In genomic region chr13:110677731-110678545, GRCh38 we compare ENCODE assay signal across 15 cellular contexts. TPM values are rescaled to one million over a fixed set of nuclear protein-coding genes. Genes with fewer than 3 reads are reported as not detected.
A peak's percentile ranks its signal among the peaks of the same experiment; 100 is the strongest.
DNase-seq lines count a peak whose midpoint lies in the region; ATAC-seq and TF ChIP-seq lines count a peak whose summit lies in the region.
"Had no signal": no experiment of that assay in that cellular context is flagged by ENCODE, and none has a peak within 500 bp of the region (broad histone marks: within the 10 kb centered on the region; RNA-seq: fewer than 3 reads in every experiment).

No MANE protein-coding gene starts in this region.

- peaks cover 28% of the 10 kb centered on the region for H3K4me1 Mint-ChIP-seq in activated naive CD8-positive, alpha-beta T cell treated with anti-CD3 and anti-CD28 coated beads, Interleukin-2, amount 50 U/mL, for 24 hours
- H3K4me1 Mint-ChIP-seq in memory B cell: peaks cover 52% of the 10 kb centered on the region
- H3K4me1 Mint-ChIP-seq in stimulated activated naive CD8-positive, alpha-beta T cell treated with anti-CD3 and anti-CD28 coated beads, Interleukin-15, amount 100 ng/mL, for 72 hours: peaks cover 38% of the 10 kb centered on the region

- peaks cover 75% of the 10 kb centered on the region for H3K36me3 Mint-ChIP-seq in activated naive CD8-positive, alpha-beta T cell treated with anti-CD3 and anti-CD28 coated beads, Interleukin-2, amount 50 U/mL, for 24 hours (ENCODE audit: low read depth)
- H3K36me3 Mint-ChIP-seq in memory B cell: peaks cover 26% of the 10 kb centered on the region

- no peak for TF ChIP-seq CTCF in stomach (IDR thresholded peaks at IDR 0.05)

- H3K9me3 ChIP-seq in stomach: no peaks in the 10 kb centered on the region

- intact Hi-C loops in stomach (cut with DNase I; ENCODE audit: low total_unique reads): no loop called here

- TF ChIP-seq POLR2A in stomach (IDR thresholded peaks at IDR 0.05): no peak

- peaks cover 0 to 5% (median 0%) of the 10 kb centered on the region in 4 donors for H3K4me1 ChIP-seq in stomach

- WGBS in stomach, 5 donors: 88 to 93% (median 91%) methylated on average over 27 to 28 of the region's 28 CpGs

- peaks cover 4% of the 10 kb centered on the region for H3K9me3 Mint-ChIP-seq in activated naive CD8-positive, alpha-beta T cell treated with anti-CD3 and anti-CD28 coated beads, Interleukin-2, amount 50 U/mL, for 24 hours
- no peaks in the 10 kb centered on the region for H3K9me3 Mint-ChIP-seq in memory B cell
- peaks cover 0 to 8% of the 10 kb centered on the region in 2 donors for H3K9me3 Mint-ChIP-seq in stimulated activated naive CD8-positive, alpha-beta T cell treated with anti-CD3 and anti-CD28 coated beads, Interleukin-15, amount 100 ng/mL, for 72 hours
- H3K9me3 Mint-ChIP-seq: type B pancreatic cell had no signal

- H3K36me3 ChIP-seq in stomach: peaks cover 33 to 77% (median 71%) of the 10 kb centered on the region in 4 donors

- TF ChIP-seq EP300 in stomach (IDR thresholded peaks at IDR 0.05): no peak

- no peak overlapping the region for H3K4me3 ChIP-seq in stomach
- H3K4me3 ChIP-seq: smooth muscle cell had no signal

- H3K27me3 Mint-ChIP-seq in activated naive CD8-positive, alpha-beta T cell treated with anti-CD3 and anti-CD28 coated beads, Interleukin-2, amount 50 U/mL, for 24 hours: no peaks in the 10 kb centered on the region
- H3K27me3 Mint-ChIP-seq in memory B cell: no peaks in the 10 kb centered on the region
- no peaks in the 10 kb centered on the region for H3K27me3 Mint-ChIP-seq in stimulated activated naive CD8-positive, alpha-beta T cell treated with anti-CD3 and anti-CD28 coated beads, Interleukin-15, amount 100 ng/mL, for 72 hours
- H3K27me3 Mint-ChIP-seq: type B pancreatic cell had no signal

- peak; percentile 41 for ATAC-seq in activated naive CD8-positive, alpha-beta T cell treated with anti-CD3 and anti-CD28 coated beads, Interleukin-2, amount 50 U/mL, for 24 hours
- no peak for ATAC-seq in memory B cell (ENCODE audit: low read depth)
- ATAC-seq in stimulated activated naive CD8-positive, alpha-beta T cell treated with anti-CD3 and anti-CD28 coated beads, Interleukin-15, amount 100 ng/mL, for 72 hours: peak; percentile 54
- ATAC-seq in esophagus mucosa: no peak

- DNase-seq in stimulated activated CD4-positive, alpha-beta T cell treated with anti-CD3 and anti-CD28 coated beads, Interleukin-4, amount 100 ng/mL, for 24 hours: peak; percentile 25
- DNase-seq in stimulated activated CD4-positive, alpha-beta T cell treated with anti-CD3 and anti-CD28 coated beads, Interleukin-4, amount 100 ng/mL, for 1 hour: no peak
- DNase-seq in activated naive CD8-positive, alpha-beta T cell treated with anti-CD3 and anti-CD28 coated beads, Interleukin-2, amount 50 U/mL, for 24 hours: no peak
- peak in 1 of 2 donors; percentile 27 for DNase-seq in memory B cell (ENCODE audit: low spot score in 2 of 2)
- peak in 1 of 2 donors; percentile 26 for DNase-seq in stimulated activated naive CD8-positive, alpha-beta T cell treated with anti-CD3 and anti-CD28 coated beads, Interleukin-15, amount 100 ng/mL, for 72 hours
- no peak for DNase-seq in stomach
- DNase-seq in central memory CD4-positive, alpha-beta T cell: no peak
- DNase-seq: anterior cingulate cortex, foreskin melanocyte, NCI-H1048, NCI-H2171, occipital lobe had no signal

- H3K27ac ChIP-seq in stomach: no peak overlapping the region

- H3K27me3 ChIP-seq in stomach: no peaks in the 10 kb centered on the region

- H3K4me3 Mint-ChIP-seq in activated naive CD8-positive, alpha-beta T cell treated with anti-CD3 and anti-CD28 coated beads, Interleukin-2, amount 50 U/mL, for 24 hours: no peak overlapping the region
- peak overlapping the region; percentile 50 for H3K4me3 Mint-ChIP-seq in memory B cell
- no peak overlapping the region for H3K4me3 Mint-ChIP-seq in stimulated activated naive CD8-positive, alpha-beta T cell treated with anti-CD3 and anti-CD28 coated beads, Interleukin-15, amount 100 ng/mL, for 72 hours
- H3K4me3 Mint-ChIP-seq: type B pancreatic cell had no signal

- peak overlapping the region; percentile 79 for H3K27ac Mint-ChIP-seq in activated naive CD8-positive, alpha-beta T cell treated with anti-CD3 and anti-CD28 coated beads, Interleukin-2, amount 50 U/mL, for 24 hours
- H3K27ac Mint-ChIP-seq in memory B cell: peak overlapping the region; percentile 99
- H3K27ac Mint-ChIP-seq in stimulated activated naive CD8-positive, alpha-beta T cell treated with anti-CD3 and anti-CD28 coated beads, Interleukin-15, amount 100 ng/mL, for 72 hours: no peak overlapping the region
- H3K27ac Mint-ChIP-seq: type B pancreatic cell had no signal

RNA-seq across cellular contexts. Expression of gene CARS2, which starts 28.0 kb away (rescaled TPM):
- total RNA-seq in stomach: 100 to 1,000 TPM in 1 of 5 donors, 10 to 100 TPM in 4; 59.4 to 247 (median 70.0) TPM
- polyA plus RNA-seq in stomach: 10 to 100 TPM; 49.3 to 87.2 (median 81.4) TPM
- total RNA-seq in esophagus mucosa: 35.5 TPM

RNA-seq across cellular contexts. Expression of gene ING1, which starts 35.6 kb away (rescaled TPM):
- total RNA-seq in stomach: 10 to 100 TPM in 3 of 5 donors, 1 to 10 TPM in 2; 6.4 to 88.9 (median 12.9) TPM
- polyA plus RNA-seq in stomach: 1 to 10 TPM; 6.7 to 7.7 (median 7.0) TPM
- 4.3 TPM for total RNA-seq in esophagus mucosa

Comparison
In these comparisons a context has a peak if more than half of its experiments do, and no peak if none do; other contexts are left out.
1. ATAC-seq: peak in activated naive CD8-positive, alpha-beta T cell treated with anti-CD3 and anti-CD28 coated beads, Interleukin-2, amount 50 U/mL, for 24 hours (single experiment) and stimulated activated naive CD8-positive, alpha-beta T cell treated with anti-CD3 and anti-CD28 coated beads, Interleukin-15, amount 100 ng/mL, for 72 hours (single experiment); none in memory B cell (single experiment) and esophagus mucosa (single experiment).
2. H3K27ac Mint-ChIP-seq: peak in activated naive CD8-positive, alpha-beta T cell treated with anti-CD3 and anti-CD28 coated beads, Interleukin-2, amount 50 U/mL, for 24 hours (single experiment) and memory B cell (single experiment); none in stimulated activated naive CD8-positive, alpha-beta T cell treated with anti-CD3 and anti-CD28 coated beads, Interleukin-15, amount 100 ng/mL, for 72 hours (0 of 2).